ENCODE assay signal across 7 cellular contexts in the genomic region with DNA sequence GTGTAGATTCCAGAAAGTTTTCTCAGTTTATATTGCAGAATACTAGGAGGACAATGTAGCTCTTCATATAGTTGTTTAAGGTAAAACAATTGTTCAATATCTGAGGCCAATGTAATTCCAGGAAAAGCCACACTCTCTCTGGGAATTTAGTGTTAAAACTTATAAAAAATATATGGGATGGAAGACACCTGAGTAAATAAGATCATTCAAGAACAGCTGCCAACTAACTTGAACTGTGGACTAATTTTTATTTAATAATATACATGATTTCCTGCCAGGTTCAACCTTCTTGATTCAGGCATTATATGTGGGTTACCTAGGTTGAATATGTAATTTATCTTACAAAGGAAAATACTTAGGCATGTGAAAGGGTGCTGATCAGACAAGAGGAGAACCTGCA.
"Had no signal": no experiment of that assay in that cellular context is flagged by ENCODE, and none has a peak within 500 bp of the region (broad histone marks: within the 10 kb centered on the region; RNA-seq: fewer than 3 reads in every experiment).

No MANE protein-coding gene starts in this region.

- H2AFZ ChIP-seq: GM23248 had no signal

- FAIRE-seq: HTR-8/SVneo, K562 had no signal

- H3K9ac ChIP-seq: GM23248 had no signal

- DNase-seq: GM23248, GOT3, H7, HCEC 1CT, IMR-90 had no signal

- H3K4me3 ChIP-seq: GM23248, K562 had no signal

- H3K27ac ChIP-seq: GM23248 had no signal
